ENCODE assay signal across 21 cellular contexts in the genomic region with DNA sequence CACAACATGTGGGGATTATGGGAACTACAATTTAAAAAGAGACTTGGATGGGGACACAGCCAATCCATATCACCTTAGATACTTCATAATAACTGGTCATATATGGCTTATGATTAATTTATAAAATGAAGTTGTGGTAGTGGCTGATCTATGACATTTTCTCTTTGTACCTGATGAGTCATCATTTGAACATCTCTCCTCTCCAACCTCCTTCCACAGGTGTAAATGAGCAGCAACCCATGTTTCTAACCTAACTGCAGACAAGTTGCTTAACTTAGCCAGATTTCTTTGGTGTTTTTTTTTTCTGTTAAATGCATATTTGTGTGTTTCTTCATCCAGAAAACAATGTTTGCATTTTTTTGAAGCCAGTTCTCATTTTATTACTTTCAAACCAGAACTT. TPM values are rescaled to one million over a fixed set of nuclear protein-coding genes. Genes with fewer than 3 reads are reported as not detected.
DNase-seq lines count a peak whose midpoint lies in the region; TF ChIP-seq lines count a peak whose summit lies in the region.
"Had no signal": no experiment of that assay in that cellular context is flagged by ENCODE, and none has a peak within 500 bp of the region (broad histone marks: within the 10 kb centered on the region; RNA-seq: fewer than 3 reads in every experiment).

No MANE protein-coding gene starts in this region.

- H3K36me3 Mint-ChIP-seq in glutamatergic neuron (ENCODE audit: unreplicated experiment) = no peaks in the 10 kb centered on the region

- no peak overlapping the region for H3K27ac Mint-ChIP-seq in glutamatergic neuron (ENCODE audit: unreplicated experiment)

- no peaks in the 10 kb centered on the region for H3K4me1 Mint-ChIP-seq in glutamatergic neuron (ENCODE audit: low read depth, unreplicated experiment)

- no peaks in the 10 kb centered on the region for H3K27me3 Mint-ChIP-seq in glutamatergic neuron (ENCODE audit: unreplicated experiment)

- H3K4me1 ChIP-seq in vagina = no peaks in the 10 kb centered on the region

- H3K9me3 ChIP-seq in vagina = no peaks in the 10 kb centered on the region

- POLR2A ChIA-PET in RWPE1 (lab: Yijun Ruan, JAX; ENCODE audit: low non-redundant PET) = no interaction called here

- no peak for TF ChIP-seq POLR2A in vagina (IDR thresholded peaks at IDR 0.05)

- DNase-seq in EH (ENCODE audit: low read depth) = peak; percentile 63
- DNase-seq in RWPE1 (ENCODE audit: low spot score) = peak; percentile 0
- peak; percentile 5 for DNase-seq in astrocyte of the hippocampus (ENCODE audit: low read depth, low spot score)
- peak; percentile 55 for DNase-seq in iris pigment epithelial cell (ENCODE audit: low read depth)
- no peak for DNase-seq in vagina (ENCODE audit: extremely low spot score in 2 of 2)
- no peak for DNase-seq in caudate nucleus (lab: John Stamatoyannopoulos, UW)
- DNase-seq in glutamatergic neuron = no peak
- DNase-seq: C1 segment of cervical spinal cord; DMS79; GOT3; HCEC 1CT; IMR-90; NCI-H1105; NCI-H146; NCI-H2029; NCI-H345; NCI-H524; NCI-H774; NK-92 treated with Interleukin-12 subunit alpha and Interleukin-12 subunit beta, amount 100 ng/mL, for 24 hours had no signal

- H3K27me3 ChIP-seq in vagina = no peaks in the 10 kb centered on the region

- intact Hi-C loops in vagina (cut with DNase I) = no loop called here

- H3K36me3 ChIP-seq in vagina = no peaks in the 10 kb centered on the region

- H3K4me3 ChIP-seq in vagina = no peak overlapping the region

- H3K9me3 Mint-ChIP-seq in glutamatergic neuron (ENCODE audit: unreplicated experiment) = peaks cover 2% of the 10 kb centered on the region

- TF ChIP-seq CTCF in RWPE1 (conservative IDR thresholded peaks at IDR 0.05; ENCODE audit: low read depth) (no peak), vagina (IDR thresholded peaks at IDR 0.05) (no peak), glutamatergic neuron (IDR thresholded peaks at IDR 0.05; ENCODE audit: partially characterized antibody, unreplicated experiment) (no peak)

- CTCF ChIA-PET in RWPE1 (lab: Yijun Ruan, JAX) = interaction anchor here (0.7 kb wide), 1 partner anchor 20 kb away, joined by 3 read pairs; no protein-coding TSS in a partner anchor

- H3K4me3 Mint-ChIP-seq in glutamatergic neuron (ENCODE audit: unreplicated experiment) = no peak overlapping the region

- H3K27ac ChIP-seq in RWPE1 (no peak overlapping the region), vagina (no peak overlapping the region), caudate nucleus (ENCODE audit: low read depth, low read length) (no peak overlapping the region)
- H3K27ac ChIP-seq: KMS-11 had no signal

RNA-seq across cellular contexts. Expression of a gene that starts 42.6 kb away (rescaled TPM):
- total RNA-seq in vagina (not detected), glutamatergic neuron (ENCODE audit: unreplicated experiment) (not detected)
- total RNA-seq: G401, IMR-90 had no signal

RNA-seq across cellular contexts. Expression of a gene that starts 47.6 kb away (rescaled TPM):
- total RNA-seq in vagina (not detected), glutamatergic neuron (ENCODE audit: unreplicated experiment) (not detected)
- total RNA-seq: G401, IMR-90 had no signal

Comparison
In these comparisons a context has a peak if more than half of its experiments do, and no peak if none do; other contexts are left out.
1. DNase-seq: peak in EH (single experiment), RWPE1 (single experiment), astrocyte of the hippocampus (single experiment) and iris pigment epithelial cell (single experiment); none in vagina (0 of 2), caudate nucleus (0 of 61) and glutamatergic neuron (single experiment).